ENCODE assay signal across 1 cellular context in genomic region chr1:119714583-119714982, GRCh38.
TF ChIP-seq lines count a peak whose summit lies in the region.

No MANE protein-coding gene starts in this region.

TF ChIP-seq in SK-N-SH, 30 proteins besides CTCF, POLR2A, EP300 and RAD21 (continued from another document):
- TF ChIP-seq TAF1 (IDR thresholded peaks at IDR 0.05; ENCODE audit: borderline replicate concordance, low read depth, low read length) (no peak), FOXJ3 (CRISPR knock-in tag; IDR thresholded peaks at IDR 0.05) (no peak), USF1 (IDR thresholded peaks at IDR 0.05; ENCODE audit: borderline replicate concordance, low read depth) (no peak), ELF1 (IDR thresholded peaks at IDR 0.05) (no peak), SMC3 (IDR thresholded peaks at IDR 0.05; ENCODE audit: low read depth, low read length) (no peak), YY1 (IDR thresholded peaks at IDR 0.05; ENCODE audit: low read depth) (no peak), MEF2A (IDR thresholded peaks at IDR 0.05; ENCODE audit: borderline replicate concordance, low read depth) (no peak), NRF1 (IDR thresholded peaks at IDR 0.05; ENCODE audit: low read depth, low read length) (no peak), RXRA (IDR thresholded peaks at IDR 0.05; ENCODE audit: borderline replicate concordance, low read depth) (no peak), RCOR1 (IDR thresholded peaks at IDR 0.05; ENCODE audit: low read length) (no peak), MAX (IDR thresholded peaks at IDR 0.05; ENCODE audit: low read depth) (no peak)
